In genomic region chr10:17430647-17431355, GRCh38 we compare ENCODE assay signal across 8 cellular contexts. TPM values are rescaled to one million over a fixed set of nuclear protein-coding genes. Genes with fewer than 3 reads are reported as not detected.
DNase-seq lines count a peak whose midpoint lies in the region; ATAC-seq, FAIRE-seq and TF ChIP-seq lines count a peak whose summit lies in the region.

No MANE protein-coding gene starts in this region.

- peaks cover 37 to 43% of the 10 kb centered on the region in 2 donors for H3K4me1 ChIP-seq in naive thymus-derived CD4-positive, alpha-beta T cell (ENCODE audit: control insufficient read depth in 2 of 2, insufficient read depth in 2 of 2, low read length in 2 of 2)

- ATAC-seq in naive thymus-derived CD4-positive, alpha-beta T cell = peak; percentile 43

- no peaks in the 10 kb centered on the region for H3K27me3 ChIP-seq in naive thymus-derived CD4-positive, alpha-beta T cell (ENCODE audit: control insufficient read depth in 2 of 2, insufficient read depth in 2 of 2, low read length in 2 of 2)

- no peaks in the 10 kb centered on the region for H3K9me3 Mint-ChIP-seq in naive thymus-derived CD4-positive, alpha-beta T cell

- no peaks in the 10 kb centered on the region for H3K9me3 ChIP-seq in naive thymus-derived CD4-positive, alpha-beta T cell (ENCODE audit: control insufficient read depth in 2 of 3, low read length in 3 of 3)

- TF ChIP-seq POLR2A in erythroblast (IDR thresholded peaks at IDR 0.05; ENCODE audit: low read length) = no peak
- no peak for TF ChIP-seq POLR2A in GM12891 (IDR thresholded peaks at IDR 0.05; ENCODE audit: low read depth, low read length)

- in situ Hi-C loops in GM13976 (cut with MboI; ENCODE audit: low sequenced_read_pairs, unreplicated experiment) = no loop called here

- CTCF ChIA-PET in naive thymus-derived CD4-positive, alpha-beta T cell (lab: Charles Lee) = interaction anchor here (1.0 to 7.0 kb wide), 5 partner anchors 11 to 140 kb away, joined by 3 to 178 read pairs (median 5); no protein-coding TSS in a partner anchor

- TF ChIP-seq CTCF in GM13976 (IDR thresholded peaks at IDR 0.05; ENCODE audit: borderline replicate concordance, control extremely low read depth, extremely low read depth, insufficient read depth, missing control alignments) = peak; percentile 69

- no peaks in the 10 kb centered on the region for H3K36me3 ChIP-seq in naive thymus-derived CD4-positive, alpha-beta T cell (ENCODE audit: control insufficient read depth in 2 of 3, insufficient read depth in 3 of 3, low read length in 3 of 3)

- POLR2A ChIA-PET in naive thymus-derived CD4-positive, alpha-beta T cell (lab: Charles Lee) = interaction anchor here (1.8 to 8.2 kb wide), 2 partner anchors 17 to 22 kb away, joined by 9 to 200 read pairs; no protein-coding TSS in a partner anchor

- no peak for FAIRE-seq in GM12891 (lab: Jason Lieb, UNC)

- H3K27me3 Mint-ChIP-seq in naive thymus-derived CD4-positive, alpha-beta T cell = peaks cover 0 to 24% (median 0%) of the 10 kb centered on the region in 5 donors

- H3K27ac Mint-ChIP-seq in naive thymus-derived CD4-positive, alpha-beta T cell = peak overlapping the region in 8 of 9 donors; percentile 20 to 97 (median 90)

- no peak overlapping the region for H3K4me3 ChIP-seq in naive thymus-derived CD4-positive, alpha-beta T cell (ENCODE audit: low read length)

- intact Hi-C loops in naive thymus-derived CD4-positive, alpha-beta T cell (cut with micrococcal nuclease) = loop anchor here (1.0 kb wide), 6 partner anchors 22 to 602 kb away; no protein-coding TSS in a partner anchor

- no peak overlapping the region for H3K27ac ChIP-seq in naive thymus-derived CD4-positive, alpha-beta T cell (ENCODE audit: low read depth, low read length)

- H3K36me3 Mint-ChIP-seq in naive thymus-derived CD4-positive, alpha-beta T cell = peaks cover 0 to 5% (median 0%) of the 10 kb centered on the region in 5 donors

- peak; percentile 78 for DNase-seq in AG08395 (ENCODE audit: low spot score)
- DNase-seq in GM13976 (ENCODE audit: low spot score) = peak; percentile 37
- DNase-seq in NCI-H748 treated with DMSO at 0.1 percent for 48 hours (lab: John Stamatoyannopoulos, UW) = peak; percentile 11
- peak; percentile 63 for DNase-seq in activated CD8-positive, alpha-beta memory T cell treated with anti-CD3 and anti-CD28 coated beads, Interleukin-2, amount 50 U/mL, for 48 hours
- DNase-seq in erythroblast (lab: John Stamatoyannopoulos, UW) = peak; percentile 79 to 86
- DNase-seq in naive thymus-derived CD4-positive, alpha-beta T cell = peak in 8 of 9 donors; percentile 44 to 68 (median 60)
- peak; percentile 80 for DNase-seq in superior temporal gyrus (ENCODE audit: extremely low spot score)
- DNase-seq in GM12891 (ENCODE audit: insufficient read length, low spot score) = no peak

- H3K4me3 Mint-ChIP-seq in naive thymus-derived CD4-positive, alpha-beta T cell = peak overlapping the region in 9 of 10 donors; percentile 11 to 81 (median 42)

- H3K4me1 Mint-ChIP-seq in naive thymus-derived CD4-positive, alpha-beta T cell = peaks cover 43 to 58% (median 53%) of the 10 kb centered on the region in 7 donors

TF ChIP-seq in GM12891, 5 proteins besides CTCF, POLR2A, EP300 and RAD21:
- TF ChIP-seq TAF1 (IDR thresholded peaks at IDR 0.05; ENCODE audit: low read depth, low read length) (no peak), POLR2AphosphoS5 (IDR thresholded peaks at IDR 0.05; ENCODE audit: low read depth, low read length) (no peak), POU2F2 (IDR thresholded peaks at IDR 0.05; ENCODE audit: low read depth, low read length) (no peak), SPI1 (IDR thresholded peaks at IDR 0.05; ENCODE audit: low read depth, low read length) (no peak), PAX5 (IDR thresholded peaks at IDR 0.05; ENCODE audit: insufficient read depth, low read length, severe bottlenecking) (no peak)

RNA-seq across cellular contexts. Expression of gene ST8SIA6, which starts 23.6 kb away (rescaled TPM):
- 1 to 10 TPM in 1 of 5 experiments, under 1 TPM in 4; 0.43 to 2.5 (median 0.60) TPM for total RNA-seq in naive thymus-derived CD4-positive, alpha-beta T cell
- under 1 TPM; 0.08 to 0.47 TPM for polyA plus RNA-seq in naive thymus-derived CD4-positive, alpha-beta T cell
- not detected for polyA plus RNA-seq in GM12891 (2012; ENCODE audit: low read depth, missing spikeins)
